In genomic region chr3:52004158-52004787, GRCh38 we compare ENCODE assay signal across 10 cellular contexts. TPM values are rescaled to one million over a fixed set of nuclear protein-coding genes. Genes with fewer than 3 reads are reported as not detected.
A peak's percentile ranks its signal among the peaks of the same experiment; 100 is the strongest.
DNase-seq lines count a peak whose midpoint lies in the region; ATAC-seq, FAIRE-seq and TF ChIP-seq lines count a peak whose summit lies in the region.
"Had no signal": no experiment of that assay in that cellular context is flagged by ENCODE, and none has a peak within 500 bp of the region (broad histone marks: within the 10 kb centered on the region; RNA-seq: fewer than 3 reads in every experiment).

No MANE protein-coding gene starts in this region.

- POLR2A ChIA-PET in HepG2 (lab: Yijun Ruan, JAX) = interaction anchor here (0.7 to 2.2 kb wide), 8 partner anchors 8 to 166 kb away, joined by 3 to 9 read pairs (median 4); partner anchors contain the start of genes DUSP7, POC1A, RPL29 and RRP9

- no peak overlapping the region for H3K27ac Mint-ChIP-seq in chondrocyte (ENCODE audit: unreplicated experiment)
- no peak overlapping the region for H3K27ac Mint-ChIP-seq in activated T-helper 1 cell treated with anti-CD3 and anti-CD28 coated beads, Interleukin-12 subunit alpha, Interleukin-12 subunit beta, Interleukin-2, Interleukin-4 antibody, amounts not matched to agents 30 ng/mL and 10 ng/mL and 1 ng/mL, durations not matched to agents 14 hours and 24 hours and 36 hours

- 25% methylated on average over 13 of the region's 16 CpGs for WGBS in HepG2 (ENCODE audit: low lambda C conversion rate)

- no peak for TF ChIP-seq POLR2A in HepG2 (IDR thresholded peaks at IDR 0.05; ENCODE audit: insufficient read depth in 1 of 2, low read depth in 2 of 2, low read length in 2 of 2)

- H3K27ac ChIP-seq in HepG2 (ENCODE audit: extremely low read length, insufficient read depth, low read length) = no peak overlapping the region

- H3K27me3 ChIP-seq in HepG2 (ENCODE audit: control insufficient read depth in 1 of 2, insufficient read depth in 2 of 2, low read length in 2 of 2) = peaks cover 0 to 45% of the 10 kb centered on the region in 2 experiments; a peak in 3 of 5 replicates

- H3K4me1 ChIP-seq in HepG2 (ENCODE audit: insufficient read depth, low read length) = peaks cover 36% of the 10 kb centered on the region

- no peaks in the 10 kb centered on the region for H3K9me3 Mint-ChIP-seq in chondrocyte (ENCODE audit: low read depth)
- no peaks in the 10 kb centered on the region for H3K9me3 Mint-ChIP-seq in activated T-helper 1 cell treated with anti-CD3 and anti-CD28 coated beads, Interleukin-12 subunit alpha, Interleukin-12 subunit beta, Interleukin-2, Interleukin-4 antibody, amounts not matched to agents 30 ng/mL and 10 ng/mL and 1 ng/mL, durations not matched to agents 14 hours and 24 hours and 36 hours

- ATAC-seq in HepG2 = peak; percentile 78
- ATAC-seq in HG03196 (IDR thresholded peaks at IDR 0.05; ENCODE audit: unreplicated experiment) = no peak

- H3K4me3 Mint-ChIP-seq in chondrocyte (ENCODE audit: unreplicated experiment) = no peak overlapping the region
- H3K4me3 Mint-ChIP-seq in activated T-helper 1 cell treated with anti-CD3 and anti-CD28 coated beads, Interleukin-12 subunit alpha, Interleukin-12 subunit beta, Interleukin-2, Interleukin-4 antibody, amounts not matched to agents 30 ng/mL and 10 ng/mL and 1 ng/mL, durations not matched to agents 14 hours and 24 hours and 36 hours = no peak overlapping the region

- in situ Hi-C loops in KBM-7 (cut with MboI; ENCODE audit: low pct_unique_long_range_greater_than_20kb, low sequenced_read_pairs) = loop anchor here (10.0 kb wide), 1 partner anchor 131 kb away; no protein-coding TSS in a partner anchor
- in situ Hi-C loops in HepG2 (cut with HindIII; ENCODE audit: extremely low pct_ligation_motif_present, low pct_unique_long_range_greater_than_20kb) = loop anchor here (5.0 kb wide), 2 partner anchors 38 to 138 kb away; no protein-coding TSS in a partner anchor

- H3K4me2 ChIP-seq in HepG2 (ENCODE audit: low read depth, low read length) = no peak overlapping the region

- H4K20me1 ChIP-seq in HepG2 (ENCODE audit: insufficient read depth, low read length) = no peaks in the 10 kb centered on the region

- H3K36me3 Mint-ChIP-seq in chondrocyte (ENCODE audit: low read depth) = no peaks in the 10 kb centered on the region
- H3K36me3 Mint-ChIP-seq in activated T-helper 1 cell treated with anti-CD3 and anti-CD28 coated beads, Interleukin-12 subunit alpha, Interleukin-12 subunit beta, Interleukin-2, Interleukin-4 antibody, amounts not matched to agents 30 ng/mL and 10 ng/mL and 1 ng/mL, durations not matched to agents 14 hours and 24 hours and 36 hours (ENCODE audit: low read depth) = no peaks in the 10 kb centered on the region

- DNase-seq in AG09309 (ENCODE audit: low read depth) = no peak
- peak; percentile 69 for DNase-seq in KBM-7
- no peak for DNase-seq in chondrocyte (ENCODE audit: low spot score)
- DNase-seq in HepG2 (ENCODE audit: low spot score) = peak; percentile 50
- DNase-seq in NCI-H128 (lab: John Stamatoyannopoulos, UW; ENCODE audit: unreplicated experiment) = no peak
- DNase-seq in DMS53 (lab: John Stamatoyannopoulos, UW) = no peak
- no peak for DNase-seq in activated T-helper 1 cell treated with anti-CD3 and anti-CD28 coated beads, Interleukin-12 subunit alpha, Interleukin-12 subunit beta, Interleukin-2, Interleukin-4 antibody, amounts not matched to agents 30 ng/mL and 10 ng/mL and 1 ng/mL, durations not matched to agents 14 hours and 24 hours and 36 hours (ENCODE audit: low spot score)
- DNase-seq: NCI-H774 had no signal

- no peak overlapping the region for H3K9ac ChIP-seq in HepG2 (ENCODE audit: insufficient read depth, low read depth, low read length)

- no peaks in the 10 kb centered on the region for H3K36me3 ChIP-seq in HepG2 (replicated peaks in 1 of 2; ENCODE audit: control insufficient read depth in 1 of 2, insufficient read depth in 2 of 2, low read length in 2 of 2)

- H3K4me3 ChIP-seq in AG09309 (ENCODE audit: control insufficient read depth, low read depth, low read length) = no peak overlapping the region
- no peak overlapping the region for H3K4me3 ChIP-seq in HepG2 (replicated peaks in 1 of 3; ENCODE audit: insufficient read depth in 1 of 3, low read depth in 2 of 3, low read length in 3 of 3)

- TF ChIP-seq EP300 in HepG2 (IDR thresholded peaks at IDR 0.05; ENCODE audit: low read depth in 2 of 2, low read length in 2 of 2) (no peak), HepG2 (CRISPR knock-in tag; IDR thresholded peaks at IDR 0.05; ENCODE audit: borderline replicate concordance) (no peak)

- no TSS peak for BruUV-seq in HepG2 (replicated peaks; lab: Mats Ljungman, UMichigan)

- no peaks in the 10 kb centered on the region for H3K9me3 ChIP-seq in HepG2 (ENCODE audit: low read length)

- intact Hi-C loops in HepG2 (cut with micrococcal nuclease; ENCODE audit: unreplicated experiment) = loop anchor here (2.0 kb wide), 2 partner anchors 33 to 49 kb away; no protein-coding TSS in a partner anchor
- intact Hi-C loops in activated T-helper 1 cell treated with anti-CD3 and anti-CD28 coated beads, Interleukin-12 subunit alpha, Interleukin-12 subunit beta, Interleukin-2, Interleukin-4 antibody, amounts not matched to agents 30 ng/mL and 10 ng/mL and 1 ng/mL, durations not matched to agents 14 hours and 24 hours and 36 hours (cut with micrococcal nuclease) = loop anchor here (5.0 kb wide), 1 partner anchor 218 kb away; no protein-coding TSS in a partner anchor

- H2AFZ ChIP-seq in HepG2 (ENCODE audit: low read length) = no peak overlapping the region

- peak; percentile 91 for TF ChIP-seq RAD21 in HepG2 (CRISPR knock-in tag; IDR thresholded peaks at IDR 0.05)

- TF ChIP-seq CTCF in AG09309 (IDR thresholded peaks at IDR 0.05; ENCODE audit: control insufficient read depth, insufficient read depth, low read depth, low read length, missing control alignments) (peak; percentile 42), chondrocyte (IDR thresholded peaks at IDR 0.05) (peak; percentile 88), HepG2 (CRISPR knock-in tag; IDR thresholded peaks at IDR 0.05) (peak; percentile 94)

- peaks cover 22% of the 10 kb centered on the region for H3K4me1 Mint-ChIP-seq in chondrocyte (ENCODE audit: low read depth)
- peaks cover 7% of the 10 kb centered on the region for H3K4me1 Mint-ChIP-seq in activated T-helper 1 cell treated with anti-CD3 and anti-CD28 coated beads, Interleukin-12 subunit alpha, Interleukin-12 subunit beta, Interleukin-2, Interleukin-4 antibody, amounts not matched to agents 30 ng/mL and 10 ng/mL and 1 ng/mL, durations not matched to agents 14 hours and 24 hours and 36 hours (ENCODE audit: low read depth)

- H3K27me3 Mint-ChIP-seq in chondrocyte (ENCODE audit: low read depth) = no peaks in the 10 kb centered on the region
- peaks cover 4% of the 10 kb centered on the region for H3K27me3 Mint-ChIP-seq in activated T-helper 1 cell treated with anti-CD3 and anti-CD28 coated beads, Interleukin-12 subunit alpha, Interleukin-12 subunit beta, Interleukin-2, Interleukin-4 antibody, amounts not matched to agents 30 ng/mL and 10 ng/mL and 1 ng/mL, durations not matched to agents 14 hours and 24 hours and 36 hours (ENCODE audit: insufficient read depth)

- CTCF ChIA-PET in HepG2 (lab: Yijun Ruan, JAX; ENCODE audit: low intra/inter-chr PET ratio, low total read pairs) = interaction anchor here (1.9 to 9.0 kb wide), 4 partner anchors 49 to 139 kb away, joined by 8 to 110 read pairs (median 38); partner anchors contain the start of gene DUSP7

- peak; percentile 71 for FAIRE-seq in HepG2 (lab: Jason Lieb, UNC)
- FAIRE-seq: endometrium had no signal

- H3K79me2 ChIP-seq in HepG2 (ENCODE audit: insufficient read depth, low read length) = no peaks in the 10 kb centered on the region

RNA-seq across cellular contexts. Expression of gene RPL29, which starts 8.6 kb away (rescaled TPM):
- total RNA-seq in chondrocyte = 610 to 772 TPM (median 621 TPM) in 3 replicates
- 1,348 and 1,507 TPM in 2 replicates for total RNA-seq in HepG2 (2016; rRNA removed; fragmentation: Illumina TruSeq; extraction: Trizol)
- total RNA-seq in HepG2 (2016; cell fraction: cytosol; rRNA removed; fragmentation: Illumina TruSeq; extraction: Trizol; ENCODE audit: low read depth) = 2,410 and 2,561 TPM in 2 replicates
- 1,336 and 1,557 TPM in 2 replicates for total RNA-seq in HepG2 (2016; cell fraction: insoluble cytoplasmic fraction; rRNA removed; fragmentation: Illumina TruSeq; extraction: Trizol)
- 3,125 and 3,259 TPM in 2 replicates for total RNA-seq in HepG2 (2016; cell fraction: membrane; rRNA removed; fragmentation: Illumina TruSeq; extraction: Trizol)
- total RNA-seq in HepG2 (2016; cell fraction: nucleus; rRNA removed; fragmentation: Illumina TruSeq; extraction: Trizol) = 561 and 582 TPM in 2 replicates
- 2,212 and 2,263 TPM in 2 replicates for polyA plus RNA-seq in HepG2 (2011; rRNA removed)
- 3,529 and 3,773 TPM in 2 replicates for polyA plus RNA-seq in HepG2 (2011; cell fraction: cytosol; rRNA removed)
- 1,156 and 1,364 TPM in 2 replicates for polyA plus RNA-seq in HepG2 (2011; cell fraction: nucleus; rRNA removed)
- 2,468 and 3,197 TPM in 2 replicates for polyA plus RNA-seq in HepG2 (2012)
- 3,334 and 3,729 TPM in 2 replicates for polyA plus RNA-seq in HepG2 (2016; cell fraction: cytosol; fragmentation: Illumina TruSeq; extraction: Trizol; ENCODE audit: low read depth)
- polyA plus RNA-seq in HepG2 (2016; cell fraction: insoluble cytoplasmic fraction; fragmentation: Illumina TruSeq; extraction: Trizol; ENCODE audit: low read depth) = 2,145 and 2,237 TPM in 2 replicates
- 4,346 and 4,410 TPM in 2 replicates for polyA plus RNA-seq in HepG2 (2016; cell fraction: membrane; fragmentation: Illumina TruSeq; extraction: Trizol; ENCODE audit: low read depth)
- polyA plus RNA-seq in HepG2 (2016; cell fraction: nucleus; fragmentation: Illumina TruSeq; extraction: Trizol; ENCODE audit: insufficient read depth, low read depth) = 1,173 and 1,267 TPM in 2 replicates
- 1,196 and 1,308 TPM in 2 replicates for polyA minus RNA-seq in HepG2 (2011; rRNA and poly(A)+ RNA removed; ENCODE audit: low replicate concordance)
- 819 and 837 TPM in 2 replicates for polyA minus RNA-seq in HepG2 (2011; cell fraction: cytosol; rRNA and poly(A)+ RNA removed)
- polyA minus RNA-seq in HepG2 (2011; cell fraction: nucleus; rRNA and poly(A)+ RNA removed) = 324 and 432 TPM in 2 replicates
- 1,590 and 1,596 TPM in 2 replicates for total RNA-seq in activated T-helper 1 cell treated with anti-CD3 and anti-CD28 coated beads, Interleukin-12 subunit alpha, Interleukin-12 subunit beta, Interleukin-2, Interleukin-4 antibody, amounts not matched to agents 30 ng/mL and 10 ng/mL and 1 ng/mL, durations not matched to agents 14 hours and 24 hours and 36 hours

RNA-seq across cellular contexts. Expression of gene ACY1, which starts 20.9 kb away (rescaled TPM):
- 21.1 to 24.5 TPM (median 21.7 TPM) in 3 replicates for total RNA-seq in chondrocyte
- 112 and 113 TPM in 2 replicates for total RNA-seq in HepG2 (2016; rRNA removed; fragmentation: Illumina TruSeq; extraction: Trizol)
- 24.7 and 29.0 TPM in 2 replicates for total RNA-seq in HepG2 (2016; cell fraction: cytosol; rRNA removed; fragmentation: Illumina TruSeq; extraction: Trizol; ENCODE audit: low read depth)
- total RNA-seq in HepG2 (2016; cell fraction: insoluble cytoplasmic fraction; rRNA removed; fragmentation: Illumina TruSeq; extraction: Trizol) = 100 and 107 TPM in 2 replicates
- 29.7 and 29.8 TPM in 2 replicates for total RNA-seq in HepG2 (2016; cell fraction: membrane; rRNA removed; fragmentation: Illumina TruSeq; extraction: Trizol)
- 46.2 and 55.9 TPM in 2 replicates for total RNA-seq in HepG2 (2016; cell fraction: nucleus; rRNA removed; fragmentation: Illumina TruSeq; extraction: Trizol)
- 162 and 166 TPM in 2 replicates for polyA plus RNA-seq in HepG2 (2011; rRNA removed)
- 122 and 222 TPM in 2 replicates for polyA plus RNA-seq in HepG2 (2011; cell fraction: cytosol; rRNA removed)
- 380 and 387 TPM in 2 replicates for polyA plus RNA-seq in HepG2 (2011; cell fraction: nucleus; rRNA removed)
- 89.1 and 116 TPM in 2 replicates for polyA plus RNA-seq in HepG2 (2012)
- 18.6 and 25.0 TPM in 2 replicates for polyA plus RNA-seq in HepG2 (2016; cell fraction: cytosol; fragmentation: Illumina TruSeq; extraction: Trizol; ENCODE audit: low read depth)
- polyA plus RNA-seq in HepG2 (2016; cell fraction: insoluble cytoplasmic fraction; fragmentation: Illumina TruSeq; extraction: Trizol; ENCODE audit: low read depth) = 101 and 119 TPM in 2 replicates
- 26.8 and 28.5 TPM in 2 replicates for polyA plus RNA-seq in HepG2 (2016; cell fraction: membrane; fragmentation: Illumina TruSeq; extraction: Trizol; ENCODE audit: low read depth)
- polyA plus RNA-seq in HepG2 (2016; cell fraction: nucleus; fragmentation: Illumina TruSeq; extraction: Trizol; ENCODE audit: insufficient read depth, low read depth) = 112 and 117 TPM in 2 replicates
- 110 and 460 TPM in 2 replicates for polyA minus RNA-seq in HepG2 (2011; rRNA and poly(A)+ RNA removed; ENCODE audit: low replicate concordance)
- polyA minus RNA-seq in HepG2 (2011; cell fraction: cytosol; rRNA and poly(A)+ RNA removed) = 133 and 142 TPM in 2 replicates
- 75.1 and 77.0 TPM in 2 replicates for polyA minus RNA-seq in HepG2 (2011; cell fraction: nucleus; rRNA and poly(A)+ RNA removed)
- total RNA-seq in activated T-helper 1 cell treated with anti-CD3 and anti-CD28 coated beads, Interleukin-12 subunit alpha, Interleukin-12 subunit beta, Interleukin-2, Interleukin-4 antibody, amounts not matched to agents 30 ng/mL and 10 ng/mL and 1 ng/mL, durations not matched to agents 14 hours and 24 hours and 36 hours = 58.0 and 58.5 TPM in 2 replicates

RNA-seq across cellular contexts. Expression of gene ABHD14A, which starts 29.4 kb away (rescaled TPM):
- total RNA-seq in chondrocyte = 10.0 to 19.4 TPM (median 10.2 TPM) in 3 replicates
- total RNA-seq in HepG2 (2016; rRNA removed; fragmentation: Illumina TruSeq; extraction: Trizol) = 12.3 and 29.5 TPM in 2 replicates
- total RNA-seq in HepG2 (2016; cell fraction: cytosol; rRNA removed; fragmentation: Illumina TruSeq; extraction: Trizol; ENCODE audit: low read depth) = 29.8 and 42.0 TPM in 2 replicates
- 13.9 and 25.2 TPM in 2 replicates for total RNA-seq in HepG2 (2016; cell fraction: insoluble cytoplasmic fraction; rRNA removed; fragmentation: Illumina TruSeq; extraction: Trizol)
- 28.5 and 40.2 TPM in 2 replicates for total RNA-seq in HepG2 (2016; cell fraction: membrane; rRNA removed; fragmentation: Illumina TruSeq; extraction: Trizol)
- 14.6 and 20.6 TPM in 2 replicates for total RNA-seq in HepG2 (2016; cell fraction: nucleus; rRNA removed; fragmentation: Illumina TruSeq; extraction: Trizol)
- 46.9 and 53.9 TPM in 2 replicates for polyA plus RNA-seq in HepG2 (2011; rRNA removed)
- polyA plus RNA-seq in HepG2 (2011; cell fraction: cytosol; rRNA removed) = 62.7 and 81.3 TPM in 2 replicates
- polyA plus RNA-seq in HepG2 (2011; cell fraction: nucleus; rRNA removed) = 21.1 and 27.5 TPM in 2 replicates
- polyA plus RNA-seq in HepG2 (2012) = 15.4 and 26.5 TPM in 2 replicates
- polyA plus RNA-seq in HepG2 (2016; cell fraction: cytosol; fragmentation: Illumina TruSeq; extraction: Trizol; ENCODE audit: low read depth) = 43.5 and 57.3 TPM in 2 replicates
- 16.4 and 20.9 TPM in 2 replicates for polyA plus RNA-seq in HepG2 (2016; cell fraction: insoluble cytoplasmic fraction; fragmentation: Illumina TruSeq; extraction: Trizol; ENCODE audit: low read depth)
- 38.0 and 46.5 TPM in 2 replicates for polyA plus RNA-seq in HepG2 (2016; cell fraction: membrane; fragmentation: Illumina TruSeq; extraction: Trizol; ENCODE audit: low read depth)
- polyA plus RNA-seq in HepG2 (2016; cell fraction: nucleus; fragmentation: Illumina TruSeq; extraction: Trizol; ENCODE audit: insufficient read depth, low read depth) = 40.2 and 40.9 TPM in 2 replicates
- polyA minus RNA-seq in HepG2 (2011; rRNA and poly(A)+ RNA removed; ENCODE audit: low replicate concordance) = 36.2 and 41.1 TPM in 2 replicates
- 12.3 and 12.7 TPM in 2 replicates for polyA minus RNA-seq in HepG2 (2011; cell fraction: cytosol; rRNA and poly(A)+ RNA removed)
- 2.2 and 3.2 TPM in 2 replicates for polyA minus RNA-seq in HepG2 (2011; cell fraction: nucleus; rRNA and poly(A)+ RNA removed)
- total RNA-seq in activated T-helper 1 cell treated with anti-CD3 and anti-CD28 coated beads, Interleukin-12 subunit alpha, Interleukin-12 subunit beta, Interleukin-2, Interleukin-4 antibody, amounts not matched to agents 30 ng/mL and 10 ng/mL and 1 ng/mL, durations not matched to agents 14 hours and 24 hours and 36 hours = 12.8 and 13.3 TPM in 2 replicates

RNA-seq across cellular contexts. Expression of gene ABHD14B, which starts 30.4 kb away (rescaled TPM):
- total RNA-seq in chondrocyte (24.3 to 38.0 TPM (median 25.7 TPM) in 3 replicates), HepG2 (2016; rRNA removed; fragmentation: Illumina TruSeq; extraction: Trizol) (40.4 and 44.4 TPM in 2 replicates)
- total RNA-seq in HepG2 (2016; cell fraction: cytosol; rRNA removed; fragmentation: Illumina TruSeq; extraction: Trizol; ENCODE audit: low read depth) = 13.6 and 18.3 TPM in 2 replicates
- total RNA-seq in HepG2 (2016; cell fraction: insoluble cytoplasmic fraction; rRNA removed; fragmentation: Illumina TruSeq; extraction: Trizol) = 39.5 and 45.7 TPM in 2 replicates
- total RNA-seq in HepG2 (2016; cell fraction: membrane; rRNA removed; fragmentation: Illumina TruSeq; extraction: Trizol) = 31.7 and 38.5 TPM in 2 replicates
- 23.4 and 24.3 TPM in 2 replicates for total RNA-seq in HepG2 (2016; cell fraction: nucleus; rRNA removed; fragmentation: Illumina TruSeq; extraction: Trizol)
- polyA plus RNA-seq in HepG2 (2011; rRNA removed) = 102 and 108 TPM in 2 replicates
- 95.9 and 104 TPM in 2 replicates for polyA plus RNA-seq in HepG2 (2011; cell fraction: cytosol; rRNA removed)
- 69.4 and 73.2 TPM in 2 replicates for polyA plus RNA-seq in HepG2 (2011; cell fraction: nucleus; rRNA removed)
- polyA plus RNA-seq in HepG2 (2012) = 40.5 and 57.0 TPM in 2 replicates
- polyA plus RNA-seq in HepG2 (2016; cell fraction: cytosol; fragmentation: Illumina TruSeq; extraction: Trizol; ENCODE audit: low read depth) = 22.6 and 24.5 TPM in 2 replicates
- 68.7 and 73.5 TPM in 2 replicates for polyA plus RNA-seq in HepG2 (2016; cell fraction: insoluble cytoplasmic fraction; fragmentation: Illumina TruSeq; extraction: Trizol; ENCODE audit: low read depth)
- polyA plus RNA-seq in HepG2 (2016; cell fraction: membrane; fragmentation: Illumina TruSeq; extraction: Trizol; ENCODE audit: low read depth) = 44.0 and 45.5 TPM in 2 replicates
- polyA plus RNA-seq in HepG2 (2016; cell fraction: nucleus; fragmentation: Illumina TruSeq; extraction: Trizol; ENCODE audit: insufficient read depth, low read depth) = 59.0 and 60.0 TPM in 2 replicates
- polyA minus RNA-seq in HepG2 (2011; rRNA and poly(A)+ RNA removed; ENCODE audit: low replicate concordance) = 111 and 118 TPM in 2 replicates
- 32.2 and 37.7 TPM in 2 replicates for polyA minus RNA-seq in HepG2 (2011; cell fraction: cytosol; rRNA and poly(A)+ RNA removed)
- polyA minus RNA-seq in HepG2 (2011; cell fraction: nucleus; rRNA and poly(A)+ RNA removed) = 17.9 and 25.7 TPM in 2 replicates
- total RNA-seq in activated T-helper 1 cell treated with anti-CD3 and anti-CD28 coated beads, Interleukin-12 subunit alpha, Interleukin-12 subunit beta, Interleukin-2, Interleukin-4 antibody, amounts not matched to agents 30 ng/mL and 10 ng/mL and 1 ng/mL, durations not matched to agents 14 hours and 24 hours and 36 hours = 37.9 and 38.0 TPM in 2 replicates

RNA-seq across cellular contexts. Expression of gene PCBP4, which starts 37.0 kb away (rescaled TPM):
- total RNA-seq in chondrocyte = 35.5 to 63.8 TPM (median 55.7 TPM) in 3 replicates
- 32.5 and 36.8 TPM in 2 replicates for total RNA-seq in HepG2 (2016; rRNA removed; fragmentation: Illumina TruSeq; extraction: Trizol)
- total RNA-seq in HepG2 (2016; cell fraction: cytosol; rRNA removed; fragmentation: Illumina TruSeq; extraction: Trizol; ENCODE audit: low read depth) = 26.7 and 28.9 TPM in 2 replicates
- 31.0 and 37.9 TPM in 2 replicates for total RNA-seq in HepG2 (2016; cell fraction: insoluble cytoplasmic fraction; rRNA removed; fragmentation: Illumina TruSeq; extraction: Trizol)
- total RNA-seq in HepG2 (2016; cell fraction: membrane; rRNA removed; fragmentation: Illumina TruSeq; extraction: Trizol) = 44.9 and 54.5 TPM in 2 replicates
- total RNA-seq in HepG2 (2016; cell fraction: nucleus; rRNA removed; fragmentation: Illumina TruSeq; extraction: Trizol) = 17.4 and 21.9 TPM in 2 replicates
- polyA plus RNA-seq in HepG2 (2011; rRNA removed) = 51.3 and 58.9 TPM in 2 replicates
- 33.8 and 49.2 TPM in 2 replicates for polyA plus RNA-seq in HepG2 (2011; cell fraction: cytosol; rRNA removed)
- 143 and 178 TPM in 2 replicates for polyA plus RNA-seq in HepG2 (2011; cell fraction: nucleus; rRNA removed)
- polyA plus RNA-seq in HepG2 (2012) = 14.2 and 28.3 TPM in 2 replicates
- 36.6 and 43.0 TPM in 2 replicates for polyA plus RNA-seq in HepG2 (2016; cell fraction: cytosol; fragmentation: Illumina TruSeq; extraction: Trizol; ENCODE audit: low read depth)
- polyA plus RNA-seq in HepG2 (2016; cell fraction: insoluble cytoplasmic fraction; fragmentation: Illumina TruSeq; extraction: Trizol; ENCODE audit: low read depth) = 42.3 and 45.0 TPM in 2 replicates
- polyA plus RNA-seq in HepG2 (2016; cell fraction: membrane; fragmentation: Illumina TruSeq; extraction: Trizol; ENCODE audit: low read depth) = 49.2 and 54.4 TPM in 2 replicates
- polyA plus RNA-seq in HepG2 (2016; cell fraction: nucleus; fragmentation: Illumina TruSeq; extraction: Trizol; ENCODE audit: insufficient read depth, low read depth) = 57.5 and 60.6 TPM in 2 replicates
- 19.8 and 51.2 TPM in 2 replicates for polyA minus RNA-seq in HepG2 (2011; rRNA and poly(A)+ RNA removed; ENCODE audit: low replicate concordance)
- polyA minus RNA-seq in HepG2 (2011; cell fraction: cytosol; rRNA and poly(A)+ RNA removed) = 15.7 and 19.8 TPM in 2 replicates
- polyA minus RNA-seq in HepG2 (2011; cell fraction: nucleus; rRNA and poly(A)+ RNA removed) = 12.0 and 15.7 TPM in 2 replicates
- total RNA-seq in activated T-helper 1 cell treated with anti-CD3 and anti-CD28 coated beads, Interleukin-12 subunit alpha, Interleukin-12 subunit beta, Interleukin-2, Interleukin-4 antibody, amounts not matched to agents 30 ng/mL and 10 ng/mL and 1 ng/mL, durations not matched to agents 14 hours and 24 hours and 36 hours = 14.8 and 18.0 TPM in 2 replicates

Comparison
In these comparisons a context has a peak if more than half of its experiments do, and no peak if none do; other contexts are left out.
1. DNase-seq: peak in KBM-7 (single experiment) and HepG2 (single experiment); none in AG09309 (single experiment), chondrocyte (single experiment), NCI-H128 (single experiment), DMS53 (single experiment) and activated T-helper 1 cell treated with anti-CD3 and anti-CD28 coated beads, Interleukin-12 subunit alpha, Interleukin-12 subunit beta, Interleukin-2, Interleukin-4 antibody, amounts not matched to agents 30 ng/mL and 10 ng/mL and 1 ng/mL, durations not matched to agents 14 hours and 24 hours and 36 hours (single experiment).
2. CTCF ChIP-seq: peak in every context shown above with its lines; median percentile 94 in HepG2; 88 in chondrocyte; 42 in AG09309.